ENCODE assay signal across 1 cellular context in the genomic region with DNA sequence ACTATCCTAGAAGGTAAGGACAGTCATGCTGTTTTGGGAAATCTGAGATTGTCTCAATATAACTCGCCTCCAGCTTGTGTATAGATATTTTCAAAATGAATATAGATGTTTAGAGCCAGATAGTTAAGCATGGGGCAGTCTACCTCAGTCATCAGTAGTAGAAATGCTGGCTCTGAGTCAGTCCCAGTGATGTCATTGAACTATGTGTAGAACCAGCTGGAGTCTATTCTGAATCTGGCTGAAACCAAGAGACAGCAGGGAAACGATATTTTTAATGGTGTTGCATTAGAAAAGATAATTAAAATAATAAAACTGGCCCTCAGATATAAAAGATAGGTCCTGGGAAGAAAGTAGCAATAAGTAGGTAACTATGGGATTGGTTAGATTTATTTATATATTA.
TF ChIP-seq lines count a peak whose summit lies in the region.

No MANE protein-coding gene starts in this region.

TF ChIP-seq in SK-N-SH treated with all-trans-retinoic acid at 6 μM for 48 hours, 23 proteins besides CTCF, POLR2A, EP300 and RAD21 (continued from another document):
- TF ChIP-seq, protein P1, sequence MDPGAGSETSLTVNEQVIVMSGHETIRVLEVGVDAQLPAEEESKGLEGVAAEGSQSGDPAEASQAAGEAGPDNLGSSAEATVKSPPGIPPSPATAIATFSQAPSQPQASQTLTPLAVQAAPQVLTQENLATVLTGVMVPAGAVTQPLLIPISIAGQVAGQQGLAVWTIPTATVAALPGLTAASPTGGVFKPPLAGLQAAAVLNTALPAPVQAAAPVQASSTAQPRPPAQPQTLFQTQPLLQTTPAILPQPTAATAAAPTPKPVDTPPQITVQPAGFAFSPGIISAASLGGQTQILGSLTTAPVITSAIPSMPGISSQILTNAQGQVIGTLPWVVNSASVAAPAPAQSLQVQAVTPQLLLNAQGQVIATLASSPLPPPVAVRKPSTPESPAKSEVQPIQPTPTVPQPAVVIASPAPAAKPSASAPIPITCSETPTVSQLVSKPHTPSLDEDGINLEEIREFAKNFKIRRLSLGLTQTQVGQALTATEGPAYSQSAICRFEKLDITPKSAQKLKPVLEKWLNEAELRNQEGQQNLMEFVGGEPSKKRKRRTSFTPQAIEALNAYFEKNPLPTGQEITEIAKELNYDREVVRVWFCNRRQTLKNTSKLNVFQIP (CRISPR knock-in tag; IDR thresholded peaks at IDR 0.05; ENCODE audit: borderline replicate concordance, low read depth), result no peak
- TF ChIP-seq GLIS3 (CRISPR knock-in tag; IDR thresholded peaks at IDR 0.05) (no peak), ZFP30 (CRISPR knock-in tag; IDR thresholded peaks at IDR 0.05) (no peak), ISL1 (CRISPR knock-in tag; IDR thresholded peaks at IDR 0.05) (no peak), ZC3H10 (CRISPR knock-in tag; IDR thresholded peaks at IDR 0.05) (no peak), ZNF8 (CRISPR knock-in tag; IDR thresholded peaks at IDR 0.05) (no peak)
- TF ChIP-seq, protein P2, sequence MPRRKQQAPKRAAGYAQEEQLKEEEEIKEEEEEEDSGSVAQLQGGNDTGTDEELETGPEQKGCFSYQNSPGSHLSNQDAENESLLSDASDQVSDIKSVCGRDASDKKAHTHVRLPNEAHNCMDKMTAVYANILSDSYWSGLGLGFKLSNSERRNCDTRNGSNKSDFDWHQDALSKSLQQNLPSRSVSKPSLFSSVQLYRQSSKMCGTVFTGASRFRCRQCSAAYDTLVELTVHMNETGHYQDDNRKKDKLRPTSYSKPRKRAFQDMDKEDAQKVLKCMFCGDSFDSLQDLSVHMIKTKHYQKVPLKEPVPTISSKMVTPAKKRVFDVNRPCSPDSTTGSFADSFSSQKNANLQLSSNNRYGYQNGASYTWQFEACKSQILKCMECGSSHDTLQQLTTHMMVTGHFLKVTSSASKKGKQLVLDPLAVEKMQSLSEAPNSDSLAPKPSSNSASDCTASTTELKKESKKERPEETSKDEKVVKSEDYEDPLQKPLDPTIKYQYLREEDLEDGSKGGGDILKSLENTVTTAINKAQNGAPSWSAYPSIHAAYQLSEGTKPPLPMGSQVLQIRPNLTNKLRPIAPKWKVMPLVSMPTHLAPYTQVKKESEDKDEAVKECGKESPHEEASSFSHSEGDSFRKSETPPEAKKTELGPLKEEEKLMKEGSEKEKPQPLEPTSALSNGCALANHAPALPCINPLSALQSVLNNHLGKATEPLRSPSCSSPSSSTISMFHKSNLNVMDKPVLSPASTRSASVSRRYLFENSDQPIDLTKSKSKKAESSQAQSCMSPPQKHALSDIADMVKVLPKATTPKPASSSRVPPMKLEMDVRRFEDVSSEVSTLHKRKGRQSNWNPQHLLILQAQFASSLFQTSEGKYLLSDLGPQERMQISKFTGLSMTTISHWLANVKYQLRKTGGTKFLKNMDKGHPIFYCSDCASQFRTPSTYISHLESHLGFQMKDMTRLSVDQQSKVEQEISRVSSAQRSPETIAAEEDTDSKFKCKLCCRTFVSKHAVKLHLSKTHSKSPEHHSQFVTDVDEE (CRISPR knock-in tag; IDR thresholded peaks at IDR 0.05), result no peak
